ENCODE assay signal across 8 cellular contexts in genomic region chr2:201780674-201781582, GRCh38. TPM values are rescaled to one million over a fixed set of nuclear protein-coding genes. Genes with fewer than 3 reads are reported as not detected.
DNase-seq lines count a peak whose midpoint lies in the region; ATAC-seq and TF ChIP-seq lines count a peak whose summit lies in the region.

ALS2 (minus strand) TSS chr2:201780933; CDS start chr2:201768885, 12,048 bp downstream.

- H3K36me3 Mint-ChIP-seq in IgD-negative memory B cell = no peaks in the 10 kb centered on the region

- H3K4me3 Mint-ChIP-seq in IgD-negative memory B cell = peak within 1 kb of the TSS; percentile 90 to 99 (median 97)

- ATAC-seq in GM21529 (IDR thresholded peaks at IDR 0.05; ENCODE audit: unreplicated experiment) = peak; percentile 94

- no peaks in the 10 kb centered on the region for H3K9me3 Mint-ChIP-seq in IgD-negative memory B cell

- peak within 1 kb of the TSS; percentile 70 to 99 (median 92) for H3K27ac Mint-ChIP-seq in IgD-negative memory B cell

- peaks cover 6 to 15% (median 9%) of the 10 kb centered on the region in 3 donors for H3K4me1 Mint-ChIP-seq in IgD-negative memory B cell

- H3K27me3 Mint-ChIP-seq in IgD-negative memory B cell = peaks cover 8% of the 10 kb centered on the region

- DNase-seq in DMS 273 treated with DMSO at 0.1 percent for 48 hours (lab: John Stamatoyannopoulos, UW) = peak; percentile 93
- peak; percentile 86 for DNase-seq in OCI-M2 (lab: John Stamatoyannopoulos, UW; ENCODE audit: unreplicated experiment)
- DNase-seq in activated T-cell treated with anti-CD3 and anti-CD28 coated beads for 48 hours (ENCODE audit: low read depth) = peak; percentile 90
- peak; percentile 97 for DNase-seq in epithelial cell of proximal tubule (ENCODE audit: low read depth)
- DNase-seq in mucosa of gallbladder (ENCODE audit: low spot score) = peak; percentile 96
- DNase-seq in stimulated activated CD8-positive, alpha-beta memory T cell treated with anti-CD3 and anti-CD28 coated beads, Interleukin-4, amount 100 ng/mL, for 4 hours (ENCODE audit: low read depth in 2 of 2, low spot score in 1 of 2) = peak; percentile 83 to 92

- peak within 1 kb of the TSS; percentile 87 for H3K4me3 ChIP-seq in epithelial cell of proximal tubule (ENCODE audit: low read depth, low read length)

- TF ChIP-seq CTCF in epithelial cell of proximal tubule (conservative IDR thresholded peaks at IDR 0.05; ENCODE audit: low read depth, low read length) = no peak

RNA-seq across cellular contexts. Expression of gene ALS2, which starts in this region (rescaled TPM):
- polyA plus RNA-seq in IgD-negative memory B cell = 4.4 TPM
- total RNA-seq in epithelial cell of proximal tubule = 15.6 and 20.8 TPM in 2 replicates
- total RNA-seq in mucosa of gallbladder = 23.8 TPM

Comparison
In these comparisons a context has a peak if more than half of its experiments do, and no peak if none do; other contexts are left out.
1. Peak in every context shown above with its lines: DNase-seq, ATAC-seq and H3K4me3 ChIP-seq.